ENCODE assay signal across 16 cellular contexts in genomic region chr12:30514666-30515065, GRCh38.
"Had no signal": no experiment of that assay in that cellular context is flagged by ENCODE, and none has a peak within 500 bp of the region (broad histone marks: within the 10 kb centered on the region; RNA-seq: fewer than 3 reads in every experiment).

No MANE protein-coding gene starts in this region.

- H3K4me3 ChIP-seq: K562 had no signal

- DNase-seq: MM.1S, NCI-H1436, NCI-H187, NCI-H2029, NCI-H2081 treated with DMSO at 0.1 percent for 48 hours, NCI-H2171, NCI-H226, NCI-H446, NCI-H510A, NCI-H524 treated with DMSO at 0.1 percent for 48 hours, NCI-H774, RPMI8226, SHP77 had no signal

- H3K27ac ChIP-seq: KMS-11 had no signal

- H3K4me2 ChIP-seq: KMS-11 had no signal

- H3K9ac ChIP-seq: KMS-11 had no signal

- FAIRE-seq: K562, RCC 7860 had no signal
